8 cellular contexts compared by ENCODE assay signal in the genomic region with DNA sequence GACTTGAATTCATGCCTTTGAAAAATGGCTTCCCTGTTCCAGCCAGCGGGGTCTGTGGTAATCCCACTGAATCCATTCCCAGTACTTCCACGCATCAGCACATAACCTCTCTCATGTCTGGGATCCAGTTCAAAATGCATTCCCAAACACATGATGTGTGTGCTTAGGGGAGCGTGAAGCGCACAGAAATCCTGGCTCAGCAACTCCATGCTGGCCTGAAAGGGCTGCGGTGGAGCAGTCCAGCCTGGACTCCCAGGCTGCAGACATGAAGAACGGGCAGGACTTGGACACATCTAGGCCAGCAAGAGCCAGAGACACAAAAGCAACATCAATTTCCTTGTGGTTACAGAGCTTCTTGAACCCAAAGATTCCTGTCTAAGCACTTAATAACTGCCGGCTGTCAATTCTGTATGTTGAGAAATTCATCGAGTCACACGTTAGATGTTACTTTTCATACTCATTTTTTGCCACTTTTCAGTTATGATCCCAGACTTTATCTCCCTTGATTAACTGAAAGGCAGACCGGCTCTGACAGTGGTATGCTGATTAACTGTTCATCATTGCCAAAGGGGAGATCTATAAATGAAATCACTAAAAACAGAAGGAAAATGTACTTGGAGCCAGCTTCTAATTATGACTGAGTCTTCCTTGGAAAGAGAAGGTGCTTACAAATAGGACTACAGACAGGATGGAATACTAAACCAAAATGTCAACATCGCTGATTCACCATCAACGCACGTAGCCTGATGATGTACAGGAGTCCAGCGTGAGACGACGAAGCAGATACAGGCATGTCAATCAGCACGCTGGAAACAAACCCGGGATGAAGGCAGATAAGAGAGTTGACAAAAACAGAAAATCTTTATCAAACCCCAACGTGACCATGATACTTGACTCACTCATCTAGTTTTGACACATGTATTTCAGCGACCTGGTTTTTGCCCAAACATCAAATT. TPM values are rescaled to one million over a fixed set of nuclear protein-coding genes. Genes with fewer than 3 reads are reported as not detected.
A peak's percentile ranks its signal among the peaks of the same experiment; 100 is the strongest.
DNase-seq lines count a peak whose midpoint lies in the region; ATAC-seq lines count a peak whose summit lies in the region.

No MANE protein-coding gene starts in this region.

- H3K4me1 ChIP-seq in right cardiac atrium (ENCODE audit: control insufficient read depth, insufficient read depth, low read length), result peaks cover 19% of the 10 kb centered on the region

- peak; percentile 81 to 92 for ATAC-seq in right cardiac atrium
- ATAC-seq in HG03460 (IDR thresholded peaks at IDR 0.05; ENCODE audit: unreplicated experiment), result no peak
- no peak for ATAC-seq in GM21723 (IDR thresholded peaks at IDR 0.05; ENCODE audit: unreplicated experiment)
- ATAC-seq in GM21619 (IDR thresholded peaks at IDR 0.05; ENCODE audit: unreplicated experiment), result no peak

- H3K9me3 ChIP-seq in right cardiac atrium (ENCODE audit: control insufficient read depth, low read length), result no peaks in the 10 kb centered on the region

- H3K27me3 ChIP-seq in right cardiac atrium (ENCODE audit: control insufficient read depth, insufficient read depth), result no peaks in the 10 kb centered on the region

- no peak overlapping the region for H3K4me3 ChIP-seq in right cardiac atrium (ENCODE audit: low read length)

- DNase-seq in HS-5 (ENCODE audit: low read depth) (peak; percentile 81), right cardiac atrium (peak; percentile 65 to 89 (median 82)), HT-29 (ENCODE audit: low spot score) (no peak)
- DNase-seq in activated naive CD4-positive, alpha-beta T cell treated with anti-CD3 and anti-CD28 coated beads, Interleukin-2, amount 50 U/mL, for 16 hours, result peak; percentile 42
- DNase-seq in stimulated activated CD4-positive, alpha-beta T cell treated with anti-CD3 and anti-CD28 coated beads, Interleukin-2, amount 100 ng/mL, for 24 hours, result peak; percentile 64

- peak overlapping the region; percentile 40 for H3K27ac ChIP-seq in right cardiac atrium (ENCODE audit: low read length)

- WGBS in right cardiac atrium, result 45% methylated on average over 20 of the region's 20 CpGs

- intact Hi-C loops in right cardiac atrium (cut with DNase I), result no loop called here

RNA-seq across cellular contexts. Expression of a gene that starts 23.0 kb away (rescaled TPM):
- total RNA-seq in right cardiac atrium, result 10 to 100 TPM; 27.3 to 36.8 (median 29.3) TPM
- 40.1 TPM for polyA plus RNA-seq in right cardiac atrium
- total RNA-seq in HT-29 (2014; rRNA removed; shearing (Covaris generic)), result 49.9 and 52.3 TPM in 2 replicates

RNA-seq across cellular contexts. Expression of a gene that starts 42.2 kb away (rescaled TPM):
- total RNA-seq in right cardiac atrium, result 1 to 10 TPM; 3.2 to 6.1 (median 5.1) TPM
- polyA plus RNA-seq in right cardiac atrium, result 3.1 TPM
- 3.9 and 6.0 TPM in 2 replicates for total RNA-seq in HT-29 (2014; rRNA removed; shearing (Covaris generic))

Comparison
In these comparisons a context has a peak if more than half of its experiments do, and no peak if none do; other contexts are left out.
1. ATAC-seq: peak in right cardiac atrium (2 of 2); none in HG03460 (single experiment), GM21723 (single experiment) and GM21619 (single experiment).